Comparison of ENCODE assay signal across 8 cellular contexts in genomic region chr10:97335188-97335619, GRCh38. TPM values are rescaled to one million over a fixed set of nuclear protein-coding genes. Genes with fewer than 3 reads are reported as not detected.
DNase-seq lines count a peak whose midpoint lies in the region; ATAC-seq and TF ChIP-seq lines count a peak whose summit lies in the region.

No MANE protein-coding gene starts in this region.

- H3K4me3 Mint-ChIP-seq in T-cell = peak overlapping the region; percentile 73 to 95 (median 75)

- H3K27me3 ChIP-seq in H7 (ENCODE audit: control insufficient read depth, insufficient read depth, low read length) (peaks cover 2% of the 10 kb centered on the region; the same call in 1 of the 2 replicates), right atrium auricular region (no peaks in the 10 kb centered on the region), smooth muscle cell (ENCODE audit: low read depth) (peaks cover 6% of the 10 kb centered on the region)

- TF ChIP-seq CTCF in right atrium auricular region (IDR thresholded peaks at IDR 0.05) (no peak), smooth muscle cell (IDR thresholded peaks at IDR 0.05; ENCODE audit: borderline replicate concordance, insufficient read depth, poor library complexity, severe bottlenecking) (no peak)

- 11% methylated on average over 24 of the region's 25 CpGs for whole genome bisulfite sequencing in smooth muscle cell (ENCODE audit: low lambda C conversion rate)

- H3K9ac ChIP-seq in smooth muscle cell (ENCODE audit: low read depth) = peak overlapping the region; percentile 99

- H3K36me3 Mint-ChIP-seq in T-cell = peaks cover 10% of the 10 kb centered on the region

- H4K20me1 ChIP-seq in smooth muscle cell (ENCODE audit: low read depth) = no peaks in the 10 kb centered on the region

- no peaks in the 10 kb centered on the region for H3K9me3 Mint-ChIP-seq in T-cell

- H3K27ac ChIP-seq in right atrium auricular region = peak overlapping the region; percentile 93
- H3K27ac ChIP-seq in smooth muscle cell (ENCODE audit: low read depth) = no peak overlapping the region

- H2AFZ ChIP-seq in smooth muscle cell (ENCODE audit: low read depth) = no peak overlapping the region

- no peaks in the 10 kb centered on the region for H3K27me3 Mint-ChIP-seq in T-cell

- POLR2A ChIA-PET in T-cell (lab: Charles Lee) = no interaction called here

- ATAC-seq in T-cell (replicated peaks in 1 of 4) = no peak

- peak overlapping the region; percentile 91 for H3K4me3 ChIP-seq in H7 (ENCODE audit: insufficient read depth, low read depth, low read length)
- H3K4me3 ChIP-seq in right atrium auricular region = peak overlapping the region; percentile 84 to 85
- H3K4me3 ChIP-seq in smooth muscle cell = peak overlapping the region; percentile 80

- peak overlapping the region in 1 of 2 donors; percentile 28 for H3K27ac Mint-ChIP-seq in T-cell

- DNase-seq in H7 (peak; percentile 69), T-cell (no peak), right atrium auricular region (ENCODE audit: low spot score) (no peak), smooth muscle cell (lab: John Stamatoyannopoulos, UW; ENCODE audit: unreplicated experiment) (no peak), DMS153 treated with DMSO at 0.1 percent for 48 hours (lab: John Stamatoyannopoulos, UW; ENCODE audit: unreplicated experiment) (no peak), dedifferentiated amniotic fluid mesenchymal stem cell (ENCODE audit: extremely low spot score) (no peak), islet precursor cell (no peak), cortex of kidney (lab: John Stamatoyannopoulos, UW) (no peak)

- peaks cover 9% of the 10 kb centered on the region for H3F3A ChIP-seq in smooth muscle cell (ENCODE audit: low read depth)

- H3K79me2 ChIP-seq in smooth muscle cell (ENCODE audit: low read depth) = peaks cover 17% of the 10 kb centered on the region

- H3K36me3 ChIP-seq in H7 (replicated peaks; ENCODE audit: control insufficient read depth, insufficient read depth, low read length) = peaks cover under 1% of the 10 kb centered on the region
- no peaks in the 10 kb centered on the region for H3K36me3 ChIP-seq in right atrium auricular region
- H3K36me3 ChIP-seq in smooth muscle cell (ENCODE audit: low read depth) = no peaks in the 10 kb centered on the region

- CTCF ChIA-PET in T-cell (lab: Charles Lee) = interaction anchor here in 1 of 2 donors (0.7 kb wide), 1 partner anchor 56 kb away, joined by 3 read pairs; no protein-coding TSS in a partner anchor

- H3K9me3 ChIP-seq in right atrium auricular region (no peaks in the 10 kb centered on the region), smooth muscle cell (replicated peaks; ENCODE audit: low read depth) (no peaks in the 10 kb centered on the region)

- peak overlapping the region; percentile 87 for H3K4me2 ChIP-seq in smooth muscle cell

- peaks cover 30 to 36% (median 36%) of the 10 kb centered on the region in 3 donors for H3K4me1 Mint-ChIP-seq in T-cell

- H3K4me1 ChIP-seq in right atrium auricular region (peaks cover 3 to 51% of the 10 kb centered on the region in 2 donors), smooth muscle cell (ENCODE audit: low read depth) (peaks cover 25% of the 10 kb centered on the region)

RNA-seq across cellular contexts. Expression of gene FRAT2, which starts 0.7 kb away (rescaled TPM):
- 46.8 and 67.0 TPM in 2 replicates for total RNA-seq in H7 (2014; rRNA removed; shearing (Covaris generic))
- 10 to 100 TPM; 23.3 to 29.0 (median 28.3) TPM for total RNA-seq in T-cell
- 1 to 10 TPM; 5.9 to 8.7 TPM for total RNA-seq in right atrium auricular region
- 4.0 and 4.8 TPM in 2 replicates for total RNA-seq in smooth muscle cell
- polyA plus RNA-seq in smooth muscle cell = 5.9 and 7.7 TPM in 2 replicates

RNA-seq across cellular contexts. Expression of gene FRAT1, which starts 16.1 kb away (rescaled TPM):
- 5.2 and 6.2 TPM in 2 replicates for total RNA-seq in H7 (2014; rRNA removed; shearing (Covaris generic))
- total RNA-seq in T-cell (10 to 100 TPM; 20.6 to 47.9 (median 23.4) TPM), right atrium auricular region (1 to 10 TPM; 3.1 to 3.3 TPM), smooth muscle cell (0.58 and 1.3 TPM in 2 replicates)
- 1.0 and 1.3 TPM in 2 replicates for polyA plus RNA-seq in smooth muscle cell

RNA-seq across cellular contexts. Expression of gene ARHGAP19, which starts 42.8 kb away (rescaled TPM):
- total RNA-seq in H7 (2014; rRNA removed; shearing (Covaris generic)) = 38.7 and 54.0 TPM in 2 replicates
- total RNA-seq in T-cell (10 to 100 TPM; 11.0 to 18.9 (median 15.0) TPM), right atrium auricular region (1 to 10 TPM; 3.9 to 5.0 TPM), smooth muscle cell (15.0 and 20.5 TPM in 2 replicates)
- polyA plus RNA-seq in smooth muscle cell = 3.5 and 4.4 TPM in 2 replicates
